Comparison of ENCODE assay signal across 25 cellular contexts in genomic region chr7:34840176-34840785, GRCh38.
DNase-seq lines count a peak whose midpoint lies in the region; TF ChIP-seq lines count a peak whose summit lies in the region.
"Had no signal": no experiment of that assay in that cellular context is flagged by ENCODE, and none has a peak within 500 bp of the region (broad histone marks: within the 10 kb centered on the region; RNA-seq: fewer than 3 reads in every experiment).

No MANE protein-coding gene starts in this region.

- H3K9me3 ChIP-seq in esophagus muscularis mucosa = no peaks in the 10 kb centered on the region
- H3K9me3 ChIP-seq: A549; BLaER1 treated with 17β-estradiol and CSF1 and Interleukin-3, amounts not matched to agents 10 nM and 100 nM had no signal

- H3K36me3 Mint-ChIP-seq in progenitor cell of endocrine pancreas (ENCODE audit: insufficient read depth) = peaks cover 2% of the 10 kb centered on the region

- TF ChIP-seq CTCF in esophagus muscularis mucosa (IDR thresholded peaks at IDR 0.05) = no peak
- TF ChIP-seq CTCF in progenitor cell of endocrine pancreas (IDR thresholded peaks at IDR 0.05; ENCODE audit: unreplicated experiment) = no peak

- WGBS in esophagus muscularis mucosa = 83% methylated on average over 5 of the region's 5 CpGs

- H3K27ac Mint-ChIP-seq in progenitor cell of endocrine pancreas = peak overlapping the region; percentile 46
- H3K27ac Mint-ChIP-seq: CD4-positive, alpha-beta T cell had no signal

- H3K4me1 ChIP-seq in esophagus muscularis mucosa = no peaks in the 10 kb centered on the region

- peak; percentile 70 for DNase-seq in DMS53 (lab: John Stamatoyannopoulos, UW)
- DNase-seq in HT-29 (ENCODE audit: low spot score) = peak; percentile 38
- peak; percentile 85 for DNase-seq in esophagus muscularis mucosa (ENCODE audit: extremely low spot score)
- DNase-seq in progenitor cell of endocrine pancreas (ENCODE audit: low spot score, unreplicated experiment) = no peak
- DNase-seq in NCI-H526 (lab: John Stamatoyannopoulos, UW) = no peak
- no peak for DNase-seq in A172 (ENCODE audit: low spot score)
- DNase-seq in NK-92 (lab: John Stamatoyannopoulos, UW; ENCODE audit: unreplicated experiment) = no peak
- DNase-seq: AML-193; CD4-positive, alpha-beta T cell; DMS79; EL; GF-D8; Kasumi-1; MV-4-11; NCI-H1105; NCI-H1436 treated with DMSO at 0.1 percent for 48 hours; NCI-H1930; NCI-H2107; NCI-H524 treated with DMSO at 0.1 percent for 48 hours; OCI-M1; SIG-M5 had no signal

- H3K9me3 Mint-ChIP-seq in progenitor cell of endocrine pancreas (ENCODE audit: low read depth) = peaks cover 6% of the 10 kb centered on the region
- H3K9me3 Mint-ChIP-seq: CD4-positive, alpha-beta T cell had no signal

- H3K4me3 ChIP-seq in esophagus muscularis mucosa = no peak overlapping the region
- H3K4me3 ChIP-seq: A549; BLaER1 treated with 17β-estradiol and CSF1 and Interleukin-3, amounts not matched to agents 10 nM and 100 nM; K562; SK-N-MC had no signal

- H3K4me3 Mint-ChIP-seq in progenitor cell of endocrine pancreas (ENCODE audit: low read depth) = peak overlapping the region; percentile 12
- H3K4me3 Mint-ChIP-seq: CD4-positive, alpha-beta T cell had no signal

- TF ChIP-seq POLR2A in esophagus muscularis mucosa (IDR thresholded peaks at IDR 0.05; ENCODE audit: low read depth) = no peak

- H3K27ac ChIP-seq in esophagus muscularis mucosa (replicated peaks in 1 of 4) = no peak overlapping the region
- H3K27ac ChIP-seq: A549; BLaER1 treated with 17β-estradiol and CSF1 and Interleukin-3, amounts not matched to agents 10 nM and 100 nM; SK-N-MC had no signal

- peaks cover 39% of the 10 kb centered on the region for H3K4me1 Mint-ChIP-seq in progenitor cell of endocrine pancreas (ENCODE audit: low read depth)

- TF ChIP-seq EP300 in esophagus muscularis mucosa (IDR thresholded peaks at IDR 0.05) = no peak

- no peaks in the 10 kb centered on the region for H3K27me3 ChIP-seq in esophagus muscularis mucosa
- H3K27me3 ChIP-seq: BLaER1 treated with 17β-estradiol and CSF1 and Interleukin-3, amounts not matched to agents 10 nM and 100 nM had no signal

- H3K36me3 ChIP-seq in esophagus muscularis mucosa = no peaks in the 10 kb centered on the region
- H3K36me3 ChIP-seq: BLaER1 treated with 17β-estradiol and CSF1 and Interleukin-3, amounts not matched to agents 10 nM and 100 nM had no signal

- intact Hi-C loops in esophagus muscularis mucosa (cut with DNase I) = no loop called here

- H3K27me3 Mint-ChIP-seq in progenitor cell of endocrine pancreas = peaks cover 16% of the 10 kb centered on the region

Comparison
In these comparisons a context has a peak if more than half of its experiments do, and no peak if none do; other contexts are left out.
1. DNase-seq: peak in DMS53 (single experiment), HT-29 (single experiment) and esophagus muscularis mucosa (single experiment); none in progenitor cell of endocrine pancreas (single experiment), NCI-H526 (0 of 2), A172 (single experiment) and NK-92 (single experiment).